Comparison of ENCODE assay signal across 8 cellular contexts in genomic region chr9:104992696-104993095, GRCh38.
DNase-seq lines count a peak whose midpoint lies in the region; ATAC-seq and TF ChIP-seq lines count a peak whose summit lies in the region.

No MANE protein-coding gene starts in this region.

- no peaks in the 10 kb centered on the region for H3K9me3 ChIP-seq in OCI-LY1 (ENCODE audit: low read length)

- H3K79me2 ChIP-seq in OCI-LY1 (ENCODE audit: insufficient read depth, low read length): no peaks in the 10 kb centered on the region

- peak overlapping the region; percentile 52 for H3K27ac ChIP-seq in OCI-LY1 (ENCODE audit: low read depth, low read length, poor library complexity, severe bottlenecking)

- H2AFZ ChIP-seq in OCI-LY1 (ENCODE audit: low read length): no peak overlapping the region

- no peak overlapping the region; the same call in 1 of the 2 replicates for H3K4me2 ChIP-seq in OCI-LY1 (ENCODE audit: low read length)

- H4K20me1 ChIP-seq in OCI-LY1 (ENCODE audit: insufficient read depth, low read length): no peaks in the 10 kb centered on the region

- no peak overlapping the region for H3K4me3 ChIP-seq in OCI-LY1 (ENCODE audit: low read depth, low read length, poor library complexity, severe bottlenecking)
- no peak overlapping the region for H3K4me3 ChIP-seq in fibroblast of the aortic adventitia (ENCODE audit: low read depth, low read length)

- no peaks in the 10 kb centered on the region for H3K27me3 ChIP-seq in OCI-LY1 (ENCODE audit: insufficient read depth, low read length)

- CTCF ChIA-PET in GM10248 (lab: Yijun Ruan, JAX): interaction anchor here (1.0 to 1.6 kb wide), 3 partner anchors 10 to 130 kb away, joined by 3 to 5 read pairs (median 3); no protein-coding TSS in a partner anchor

- no peak overlapping the region for H3K9ac ChIP-seq in OCI-LY1 (ENCODE audit: low read length)

- peak; percentile 84 for DNase-seq in DMS53 (lab: John Stamatoyannopoulos, UW)
- DNase-seq in fibroblast of the aortic adventitia (ENCODE audit: low read depth): peak; percentile 60
- DNase-seq in retina: peak; percentile 34
- no peak for DNase-seq in GM10248 (ENCODE audit: extremely low spot score)

- H3K4me1 ChIP-seq in OCI-LY1 (ENCODE audit: insufficient read depth, low read length, severe bottlenecking): peaks cover 57% of the 10 kb centered on the region

- POLR2A ChIA-PET in GM10248 (lab: Yijun Ruan, JAX): no interaction called here

- TF ChIP-seq CTCF in OCI-LY1 (IDR thresholded peaks at IDR 0.05; ENCODE audit: low read length) (no peak), fibroblast of the aortic adventitia (IDR thresholded peaks at IDR 0.05; ENCODE audit: insufficient read depth, low read length) (no peak), GM10248 (IDR thresholded peaks at IDR 0.05; ENCODE audit: control extremely low read depth, extremely low read depth, low read depth, missing control alignments) (no peak)

- H3K36me3 ChIP-seq in OCI-LY1 (ENCODE audit: insufficient read depth, low read length): no peaks in the 10 kb centered on the region

- ATAC-seq in GM19351 (IDR thresholded peaks at IDR 0.05; ENCODE audit: unreplicated experiment) (no peak), GM19397 (IDR thresholded peaks at IDR 0.05; ENCODE audit: unreplicated experiment) (no peak), HG03095 (IDR thresholded peaks at IDR 0.05; ENCODE audit: unreplicated experiment) (no peak)

- no peaks in the 10 kb centered on the region for H3F3A ChIP-seq in OCI-LY1 (ENCODE audit: insufficient read depth, low read length)

- no peaks in the 10 kb centered on the region for H3K9me2 ChIP-seq in OCI-LY1 (ENCODE audit: low read depth, low read length)
